Comparison of ENCODE assay signal across 8 cellular contexts in the genomic region with DNA sequence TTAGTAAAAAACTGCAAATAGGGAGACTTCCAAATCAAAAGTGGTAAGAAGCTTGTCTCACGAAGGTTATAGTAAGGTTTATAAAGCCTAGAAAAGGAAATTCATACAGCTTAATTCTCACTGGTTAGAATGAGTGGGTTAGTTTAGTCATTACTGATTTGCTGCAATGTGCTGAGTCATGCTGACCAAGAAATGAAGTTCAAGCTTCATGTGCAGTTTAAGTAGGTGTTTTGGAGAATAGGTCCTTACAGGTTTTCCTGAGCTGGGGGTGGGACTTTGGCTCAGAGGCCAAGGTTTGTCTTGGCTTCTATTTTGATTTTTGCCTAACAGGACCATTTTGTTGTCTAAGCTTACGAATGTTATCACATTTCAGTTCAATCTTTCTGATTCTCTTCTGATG. TPM values are rescaled to one million over a fixed set of nuclear protein-coding genes. Genes with fewer than 3 reads are reported as not detected.
DNase-seq lines count a peak whose midpoint lies in the region; ATAC-seq lines count a peak whose summit lies in the region.

No MANE protein-coding gene starts in this region.

- DNase-seq in activated effector memory CD4-positive, alpha-beta T cell treated with anti-CD3 and anti-CD28 coated beads, Interleukin-2, amount 50 U/mL, for 16 hours: peak; percentile 66
- no peak for DNase-seq in activated effector memory CD4-positive, alpha-beta T cell treated with Interleukin-2 at 50 U/mL for 16 hours
- peak; percentile 37 for DNase-seq in activated CD4-positive, alpha-beta memory T cell treated with anti-CD3 and anti-CD28 coated beads, Interleukin-2, amount 10 ng/mL, durations not matched to agents 7 days and 5 days
- peak; percentile 62 for DNase-seq in glomerular visceral epithelial cell (ENCODE audit: extremely low spot score)
- DNase-seq in stimulated activated CD4-positive, alpha-beta T cell treated with anti-CD3 and anti-CD28 coated beads, TNF-alpha, amount 100 ng/mL, for 48 hours (ENCODE audit: low read depth in 3 of 3): peak in 2 of 3 donors; percentile 10 to 28
- no peak for DNase-seq in DMS114 treated with DMSO at 0.1 percent for 48 hours (lab: John Stamatoyannopoulos, UW; ENCODE audit: unreplicated experiment)
- no peak for DNase-seq in GOT3 (lab: John Stamatoyannopoulos, UW)

- no peaks in the 10 kb centered on the region for H3K27me3 Mint-ChIP-seq in activated CD4-positive, alpha-beta memory T cell treated with anti-CD3 and anti-CD28 coated beads, Interleukin-2, amount 10 ng/mL, durations not matched to agents 7 days and 5 days

- peak; percentile 71 for ATAC-seq in HG03354 (IDR thresholded peaks at IDR 0.05; ENCODE audit: poor library complexity, severe bottlenecking, unreplicated experiment)

- peaks cover 5% of the 10 kb centered on the region for H3K9me3 Mint-ChIP-seq in activated CD4-positive, alpha-beta memory T cell treated with anti-CD3 and anti-CD28 coated beads, Interleukin-2, amount 10 ng/mL, durations not matched to agents 7 days and 5 days

- POLR2A ChIA-PET in activated CD4-positive, alpha-beta memory T cell treated with anti-CD3 and anti-CD28 coated beads, Interleukin-2, amount 10 ng/mL, durations not matched to agents 7 days and 5 days (lab: Charles Lee): interaction anchor here (0.8 to 3.2 kb wide), 8 partner anchors 11 to 119 kb away, joined by 3 to 67 read pairs (median 10); a partner anchor contains a TSS

- peak overlapping the region; percentile 23 for H3K4me3 Mint-ChIP-seq in activated CD4-positive, alpha-beta memory T cell treated with anti-CD3 and anti-CD28 coated beads, Interleukin-2, amount 10 ng/mL, durations not matched to agents 7 days and 5 days

- H3K27ac Mint-ChIP-seq in activated CD4-positive, alpha-beta memory T cell treated with anti-CD3 and anti-CD28 coated beads, Interleukin-2, amount 10 ng/mL, durations not matched to agents 7 days and 5 days: peak overlapping the region; percentile 33

- H3K36me3 Mint-ChIP-seq in activated CD4-positive, alpha-beta memory T cell treated with anti-CD3 and anti-CD28 coated beads, Interleukin-2, amount 10 ng/mL, durations not matched to agents 7 days and 5 days (ENCODE audit: low read depth): peaks cover 65% of the 10 kb centered on the region

- H3K4me1 Mint-ChIP-seq in activated CD4-positive, alpha-beta memory T cell treated with anti-CD3 and anti-CD28 coated beads, Interleukin-2, amount 10 ng/mL, durations not matched to agents 7 days and 5 days: peaks cover 35% of the 10 kb centered on the region

- CTCF ChIA-PET in activated CD4-positive, alpha-beta memory T cell treated with anti-CD3 and anti-CD28 coated beads, Interleukin-2, amount 10 ng/mL, durations not matched to agents 7 days and 5 days (lab: Charles Lee): interaction anchor here (0.9 to 2.9 kb wide), 5 partner anchors 9 to 174 kb away, joined by 3 to 14 read pairs (median 6); no protein-coding TSS in a partner anchor

RNA-seq across cellular contexts. Expression of a gene that starts 15.1 kb away (rescaled TPM):
- total RNA-seq in activated CD4-positive, alpha-beta memory T cell treated with anti-CD3 and anti-CD28 coated beads, Interleukin-2, amount 10 ng/mL, durations not matched to agents 7 days and 5 days: 10 to 100 TPM; 31.7 to 33.7 TPM

RNA-seq across cellular contexts. Expression of a gene that starts 56.0 kb away (rescaled TPM):
- not detected for total RNA-seq in activated CD4-positive, alpha-beta memory T cell treated with anti-CD3 and anti-CD28 coated beads, Interleukin-2, amount 10 ng/mL, durations not matched to agents 7 days and 5 days

Comparison
In these comparisons a context has a peak if more than half of its experiments do, and no peak if none do; other contexts are left out.
1. DNase-seq: peak in activated effector memory CD4-positive, alpha-beta T cell treated with anti-CD3 and anti-CD28 coated beads, Interleukin-2, amount 50 U/mL, for 16 hours (single experiment), activated CD4-positive, alpha-beta memory T cell treated with anti-CD3 and anti-CD28 coated beads, Interleukin-2, amount 10 ng/mL, durations not matched to agents 7 days and 5 days (single experiment), glomerular visceral epithelial cell (single experiment) and stimulated activated CD4-positive, alpha-beta T cell treated with anti-CD3 and anti-CD28 coated beads, TNF-alpha, amount 100 ng/mL, for 48 hours (2 of 3); none in activated effector memory CD4-positive, alpha-beta T cell treated with Interleukin-2 at 50 U/mL for 16 hours (single experiment), DMS114 treated with DMSO at 0.1 percent for 48 hours (single experiment) and GOT3 (single experiment).